9 cellular contexts compared by ENCODE assay signal in the genomic region with DNA sequence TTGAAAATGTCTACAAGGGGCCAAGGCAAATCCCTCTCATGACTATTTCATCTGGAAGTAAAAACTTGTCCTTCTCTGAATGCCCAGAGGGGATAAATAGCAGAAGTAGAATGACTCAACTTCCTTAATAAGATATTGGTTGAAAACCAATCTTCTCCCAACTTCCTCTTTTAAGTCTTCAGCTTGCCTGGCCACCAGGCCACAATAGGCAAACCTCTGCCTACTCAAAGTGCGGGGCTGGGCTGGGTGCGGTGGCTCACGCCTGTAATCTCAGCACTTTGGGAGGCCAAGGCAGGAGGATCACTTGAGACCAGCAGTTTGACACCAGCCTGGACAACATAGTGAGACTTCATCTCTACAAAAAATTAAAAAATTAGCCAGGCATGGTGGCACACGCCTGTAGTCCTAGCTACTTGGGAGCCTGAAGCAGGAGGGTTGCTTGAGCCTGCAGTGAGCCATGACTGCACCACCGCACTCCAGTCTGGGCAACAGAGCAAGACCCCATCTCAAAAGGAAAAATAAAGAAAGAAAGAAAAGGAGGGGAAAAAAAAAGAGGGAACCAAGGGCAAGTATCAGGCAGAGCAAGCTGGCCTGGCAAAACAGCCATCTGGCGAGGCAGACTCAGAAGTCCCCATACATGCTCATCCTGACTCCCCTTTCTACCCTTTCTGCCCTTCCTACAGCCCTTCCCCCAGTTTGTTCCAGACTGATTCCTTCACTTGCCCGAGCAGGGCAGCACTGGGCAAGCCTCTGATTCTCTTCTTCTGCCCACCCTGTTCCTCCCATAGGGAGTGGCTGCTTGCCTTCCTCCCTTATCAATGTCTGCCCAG. TPM values are rescaled to one million over a fixed set of nuclear protein-coding genes. Genes with fewer than 3 reads are reported as not detected.
DNase-seq lines count a peak whose midpoint lies in the region; ATAC-seq, FAIRE-seq and TF ChIP-seq lines count a peak whose summit lies in the region.
"Had no signal": no experiment of that assay in that cellular context is flagged by ENCODE, and none has a peak within 500 bp of the region (broad histone marks: within the 10 kb centered on the region; RNA-seq: fewer than 3 reads in every experiment).

No MANE protein-coding gene starts in this region.

- CTCF ChIA-PET in A673 (lab: Charles Lee), result no interaction called here

- peaks cover 4% of the 10 kb centered on the region for H4K20me1 ChIP-seq in keratinocyte (ENCODE audit: control insufficient read depth, extremely low read depth, insufficient read depth, low read length)

- DNase-seq in A673 (ENCODE audit: low spot score) (peak; percentile 12), keratinocyte (ENCODE audit: low read depth, low spot score) (no peak), NCI-H1048 (lab: John Stamatoyannopoulos, UW) (no peak), ovary (no peak), frontal cortex (ENCODE audit: low spot score in 2 of 2) (no peak)
- DNase-seq: activated effector memory CD4-positive, alpha-beta T cell treated with anti-CD3 and anti-CD28 coated beads, Interleukin-2, amount 50 U/mL, for 16 hours had no signal

- H3K36me3 ChIP-seq in A673 (ENCODE audit: insufficient read depth, low read length, poor library complexity, severe bottlenecking), result no peaks in the 10 kb centered on the region
- peaks cover 6 to 17% of the 10 kb centered on the region in 2 experiments for H3K36me3 ChIP-seq in keratinocyte (ENCODE audit: control insufficient read depth in 2 of 2, extremely low read depth in 1 of 2, insufficient read depth in 2 of 2, low read length in 2 of 2)
- no peaks in the 10 kb centered on the region for H3K36me3 ChIP-seq in ovary

- no peak for TF ChIP-seq POLR2A in ovary (IDR thresholded peaks at IDR 0.05)

- dilution Hi-C loops in keratinocyte (cut with MboI; ENCODE audit: extremely low pct_ligation_motif_present, low sequenced_read_pairs), result no loop called here

- peaks cover 82% of the 10 kb centered on the region for H3K79me2 ChIP-seq in keratinocyte (ENCODE audit: control insufficient read depth, insufficient read depth, low read length)

- no peaks in the 10 kb centered on the region for H3K27me3 ChIP-seq in A673 (replicated peaks; ENCODE audit: insufficient read depth, low read depth, low read length, poor library complexity)
- H3K27me3 ChIP-seq in keratinocyte (ENCODE audit: control insufficient read depth, extremely low read depth, insufficient read depth, low read length), result no peaks in the 10 kb centered on the region
- H3K27me3 ChIP-seq in ovary, result no peaks in the 10 kb centered on the region

- peaks cover 8% of the 10 kb centered on the region for H3K4me1 ChIP-seq in A673 (ENCODE audit: insufficient read depth, low read length, poor library complexity, severe bottlenecking)
- H3K4me1 ChIP-seq in keratinocyte (ENCODE audit: control insufficient read depth, extremely low read depth, insufficient read depth, low read length), result peaks cover 66% of the 10 kb centered on the region
- peaks cover 44% of the 10 kb centered on the region for H3K4me1 ChIP-seq in ovary (ENCODE audit: insufficient read depth)

- 91 to 95% (median 92%) methylated on average over 7 of the region's 7 CpGs for WGBS in ovary, 3 donors

- H3K4me3 ChIP-seq in A673 (ENCODE audit: low read depth, low read length, poor library complexity, severe bottlenecking) (no peak overlapping the region), keratinocyte (ENCODE audit: control insufficient read depth in 2 of 3, extremely low read depth in 1 of 3, insufficient read depth in 2 of 3, low read depth in 1 of 3, low read length in 3 of 3) (no peak overlapping the region), ovary (no peak overlapping the region)

- FAIRE-seq in keratinocyte (lab: Jason Lieb, UNC) (no peak), frontal cortex (lab: Jason Lieb, UNC) (no peak)

- H3K9me3 ChIP-seq in A673 (ENCODE audit: low read depth, low read length, poor library complexity, severe bottlenecking) (no peaks in the 10 kb centered on the region), keratinocyte (ENCODE audit: control insufficient read depth, low read depth, low read length) (no peaks in the 10 kb centered on the region), ovary (no peaks in the 10 kb centered on the region)

- ATAC-seq in HG02759 (IDR thresholded peaks at IDR 0.05; ENCODE audit: unreplicated experiment) (peak; percentile 35), HG03342 (IDR thresholded peaks at IDR 0.05; ENCODE audit: unreplicated experiment) (no peak)

- BruUV-seq in A673 (replicated peaks; lab: Mats Ljungman, UMichigan), result no TSS peak

- intact Hi-C loops in A673 (cut with micrococcal nuclease; ENCODE audit: unreplicated experiment), result no loop called here
- intact Hi-C loops in ovary (cut with DNase I), result no loop called here

- H2AFZ ChIP-seq in keratinocyte (ENCODE audit: control insufficient read depth, low read length), result no peak overlapping the region

- TF ChIP-seq CTCF in A673 (conservative IDR thresholded peaks at IDR 0.05; ENCODE audit: low read depth, low read length), result no peak
- no peak for TF ChIP-seq CTCF in VCaP (conservative IDR thresholded peaks at IDR 0.05)
- peak in 1 of 3 experiments; percentile 10 for TF ChIP-seq CTCF in keratinocyte (optimal IDR thresholded peaks at IDR 0.05 in 1 of 3, IDR thresholded peaks at IDR 0.05 in 1 of 3, conservative IDR thresholded peaks at IDR 0.05 in 1 of 3; ENCODE audit: extremely low read depth in 1 of 3, insufficient read depth in 2 of 3, low read length in 3 of 3)
- TF ChIP-seq CTCF in ovary (IDR thresholded peaks at IDR 0.05), result no peak

- peaks cover 10% of the 10 kb centered on the region for H3K9me1 ChIP-seq in keratinocyte (ENCODE audit: control insufficient read depth, extremely low read depth, insufficient read depth, low read length)

- H3K4me2 ChIP-seq in keratinocyte (ENCODE audit: control insufficient read depth, extremely low read depth, insufficient read depth, low read depth, low read length), result peak overlapping the region; percentile 76

- H3K9ac ChIP-seq in keratinocyte (ENCODE audit: control insufficient read depth, extremely low read depth, insufficient read depth, low read length), result no peak overlapping the region

- POLR2A ChIA-PET in A673 (lab: Charles Lee; ENCODE audit: low non-redundant PET), result no interaction called here

- H3K27ac ChIP-seq in A673 (ENCODE audit: low read depth, low read length, poor library complexity, severe bottlenecking) (no peak overlapping the region), VCaP (peak overlapping the region; percentile 80), keratinocyte (ENCODE audit: control insufficient read depth, insufficient read depth, low read length) (peak overlapping the region; percentile 30), ovary (no peak overlapping the region)

- no peak for TF ChIP-seq EP300 in ovary (IDR thresholded peaks at IDR 0.05)

RNA-seq across cellular contexts. Expression of a gene that starts 20.6 kb away (rescaled TPM):
- 3.0 and 5.5 TPM in 2 replicates for total RNA-seq in A673 (2021)
- polyA plus RNA-seq in keratinocyte, result 6.5 to 8.3 TPM (median 7.1 TPM) in 3 replicates
- 2.8 TPM for polyA plus RNA-seq in keratinocyte (2011; ENCODE audit: low read depth)
- 3.2 and 4.9 TPM in 2 replicates for polyA plus RNA-seq in keratinocyte (2011; cell fraction: cytosol; rRNA removed)
- polyA plus RNA-seq in keratinocyte (2011; cell fraction: nucleus; rRNA removed), result 16.6 and 20.8 TPM in 2 replicates
- 3.3 and 5.9 TPM in 2 replicates for polyA plus RNA-seq in keratinocyte (2012; ENCODE audit: low replicate concordance)
- polyA minus RNA-seq in keratinocyte, result 5.0 to 7.3 TPM (median 6.0 TPM) in 3 replicates
- polyA minus RNA-seq in keratinocyte (2011; cell fraction: cytosol; rRNA and poly(A)+ RNA removed), result 2.5 TPM
- 7.8 and 10.7 TPM in 2 replicates for polyA minus RNA-seq in keratinocyte (2011; cell fraction: nucleus; rRNA and poly(A)+ RNA removed)
- total RNA-seq in ovary, result 10 to 100 TPM in 6 of 7 donors, 1 to 10 TPM in 1; 4.1 to 19.8 (median 13.0) TPM
- 1 to 10 TPM; 2.4 to 7.0 TPM for polyA plus RNA-seq in ovary
- total RNA-seq in frontal cortex, result 0.82 TPM

RNA-seq across cellular contexts. Expression of a gene that starts 34.3 kb away (rescaled TPM):
- total RNA-seq in A673 (2021), result 0.22 TPM in 1 of 2 replicates, not detected in the other
- 0.05 TPM in 1 of 3 replicates, not detected in the others for polyA plus RNA-seq in keratinocyte
- polyA plus RNA-seq in keratinocyte (2011; ENCODE audit: low read depth), result not detected
- polyA plus RNA-seq in keratinocyte (2011; cell fraction: cytosol; rRNA removed), result not detected in 2 replicates
- 0.07 TPM in 1 of 2 replicates, not detected in the other for polyA plus RNA-seq in keratinocyte (2011; cell fraction: nucleus; rRNA removed)
- polyA plus RNA-seq in keratinocyte (2012; ENCODE audit: low replicate concordance), result not detected in 2 replicates
- not detected in 3 replicates for polyA minus RNA-seq in keratinocyte
- polyA minus RNA-seq in keratinocyte (2011; cell fraction: cytosol; rRNA and poly(A)+ RNA removed), result not detected
- not detected in 2 replicates for polyA minus RNA-seq in keratinocyte (2011; cell fraction: nucleus; rRNA and poly(A)+ RNA removed)
- under 1 TPM in 1 of 7 donors, not detected in 6; 0.12 TPM for total RNA-seq in ovary
- not detected for polyA plus RNA-seq in ovary
- total RNA-seq in frontal cortex, result not detected

Comparison
In these comparisons a context has a peak if more than half of its experiments do, and no peak if none do; other contexts are left out.
1. H3K27ac ChIP-seq: peak in VCaP (single experiment) and keratinocyte (single experiment); none in A673 (single experiment) and ovary (0 of 2).